Comparison of ENCODE assay signal across 1 cellular context in the genomic region with DNA sequence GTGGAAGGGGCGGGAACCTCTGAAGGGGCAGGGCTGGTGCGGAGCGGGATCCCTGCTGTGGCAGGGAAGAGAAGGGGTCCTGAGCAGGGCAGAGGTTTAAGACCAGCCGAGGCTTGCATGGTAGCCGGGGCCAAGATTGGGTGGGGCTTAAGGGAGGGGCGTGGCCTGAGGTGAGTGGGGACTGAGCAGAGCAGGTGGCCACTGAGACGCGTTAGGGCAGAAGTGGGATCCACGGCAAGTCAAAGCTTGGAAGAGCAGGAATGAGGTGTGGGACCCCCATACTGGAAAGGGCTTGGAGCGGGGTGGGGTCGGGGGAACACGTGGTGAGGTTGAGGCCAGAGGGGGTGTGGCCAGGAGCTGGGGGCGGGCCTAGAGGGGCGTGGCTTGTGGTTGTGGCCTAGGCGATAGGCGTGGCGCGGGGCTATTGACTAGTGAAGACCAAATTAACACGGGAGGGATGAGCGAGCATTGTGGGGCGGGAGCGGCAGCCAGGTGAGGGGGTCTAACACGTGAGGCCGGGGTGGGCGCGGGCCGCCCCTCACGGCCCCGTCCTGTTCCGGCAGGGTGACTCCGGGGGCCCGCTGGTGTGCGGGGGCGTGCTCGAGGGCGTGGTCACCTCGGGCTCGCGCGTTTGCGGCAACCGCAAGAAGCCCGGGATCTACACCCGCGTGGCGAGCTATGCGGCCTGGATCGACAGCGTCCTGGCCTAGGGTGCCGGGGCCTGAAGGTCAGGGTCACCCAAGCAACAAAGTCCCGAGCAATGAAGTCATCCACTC.
A peak's percentile ranks its signal among the peaks of the same experiment; 100 is the strongest.
TF ChIP-seq lines count a peak whose summit lies in the region.

No MANE protein-coding gene starts in this region.

TF ChIP-seq in WTC11, 78 proteins besides CTCF, POLR2A, EP300 and RAD21 (continued from another document):
- TF ChIP-seq USF1 (CRISPR knock-in tag; IDR thresholded peaks at IDR 0.05) (peak; percentile 73), FOXP1 (CRISPR knock-in tag; IDR thresholded peaks at IDR 0.05; ENCODE audit: borderline replicate concordance) (peak; percentile 53; the same call in 1 of the 2 replicates), NFE2L1 (CRISPR knock-in tag; IDR thresholded peaks at IDR 0.05) (no peak), ZNF532 (CRISPR knock-in tag; IDR thresholded peaks at IDR 0.05; ENCODE audit: borderline replicate concordance) (no peak), SMAD4 (CRISPR knock-in tag; IDR thresholded peaks at IDR 0.05) (no peak), FOXJ3 (CRISPR knock-in tag; IDR thresholded peaks at IDR 0.05; ENCODE audit: borderline replicate concordance) (0 out of 2 replicates have a peak, but pooled peaks have one; percentile 26), FOXK1 (CRISPR knock-in tag; IDR thresholded peaks at IDR 0.05) (no peak), E2F1 (CRISPR knock-in tag; IDR thresholded peaks at IDR 0.05) (no peak), ETV6 (CRISPR knock-in tag; IDR thresholded peaks at IDR 0.05) (0 out of 2 replicates have a peak, but pooled peaks have one; percentile 34), ZNF416 (CRISPR knock-in tag; IDR thresholded peaks at IDR 0.05) (no peak), SP1 (CRISPR knock-in tag; conservative IDR thresholded peaks at IDR 0.05) (peak; percentile 77), USF2 (CRISPR knock-in tag; IDR thresholded peaks at IDR 0.05) (peak; percentile 80), MYBL2 (CRISPR knock-in tag; IDR thresholded peaks at IDR 0.05) (no peak), GABPB1 (CRISPR knock-in tag; IDR thresholded peaks at IDR 0.05) (no peak)
- TF ChIP-seq, protein P1, sequence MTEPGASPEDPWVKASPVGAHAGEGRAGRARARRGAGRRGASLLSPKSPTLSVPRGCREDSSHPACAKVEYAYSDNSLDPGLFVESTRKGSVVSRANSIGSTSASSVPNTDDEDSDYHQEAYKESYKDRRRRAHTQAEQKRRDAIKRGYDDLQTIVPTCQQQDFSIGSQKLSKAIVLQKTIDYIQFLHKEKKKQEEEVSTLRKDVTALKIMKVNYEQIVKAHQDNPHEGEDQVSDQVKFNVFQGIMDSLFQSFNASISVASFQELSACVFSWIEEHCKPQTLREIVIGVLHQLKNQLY (CRISPR knock-in tag; IDR thresholded peaks at IDR 0.05) = no peak
- TF ChIP-seq, protein P2, sequence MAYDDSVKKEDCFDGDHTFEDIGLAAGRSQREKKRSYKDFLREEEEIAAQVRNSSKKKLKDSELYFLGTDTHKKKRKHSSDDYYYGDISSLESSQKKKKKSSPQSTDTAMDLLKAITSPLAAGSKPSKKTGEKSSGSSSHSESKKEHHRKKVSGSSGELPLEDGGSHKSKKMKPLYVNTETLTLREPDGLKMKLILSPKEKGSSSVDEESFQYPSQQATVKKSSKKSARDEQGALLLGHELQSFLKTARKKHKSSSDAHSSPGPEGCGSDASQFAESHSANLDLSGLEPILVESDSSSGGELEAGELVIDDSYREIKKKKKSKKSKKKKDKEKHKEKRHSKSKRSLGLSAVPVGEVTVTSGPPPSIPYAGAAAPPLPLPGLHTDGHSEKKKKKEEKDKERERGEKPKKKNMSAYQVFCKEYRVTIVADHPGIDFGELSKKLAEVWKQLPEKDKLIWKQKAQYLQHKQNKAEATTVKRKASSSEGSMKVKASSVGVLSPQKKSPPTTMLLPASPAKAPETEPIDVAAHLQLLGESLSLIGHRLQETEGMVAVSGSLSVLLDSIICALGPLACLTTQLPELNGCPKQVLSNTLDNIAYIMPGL (CRISPR knock-in tag; IDR thresholded peaks at IDR 0.05) = 0 out of 2 replicates have a peak, but pooled peaks have one; percentile 37
- TF ChIP-seq, protein P3, sequence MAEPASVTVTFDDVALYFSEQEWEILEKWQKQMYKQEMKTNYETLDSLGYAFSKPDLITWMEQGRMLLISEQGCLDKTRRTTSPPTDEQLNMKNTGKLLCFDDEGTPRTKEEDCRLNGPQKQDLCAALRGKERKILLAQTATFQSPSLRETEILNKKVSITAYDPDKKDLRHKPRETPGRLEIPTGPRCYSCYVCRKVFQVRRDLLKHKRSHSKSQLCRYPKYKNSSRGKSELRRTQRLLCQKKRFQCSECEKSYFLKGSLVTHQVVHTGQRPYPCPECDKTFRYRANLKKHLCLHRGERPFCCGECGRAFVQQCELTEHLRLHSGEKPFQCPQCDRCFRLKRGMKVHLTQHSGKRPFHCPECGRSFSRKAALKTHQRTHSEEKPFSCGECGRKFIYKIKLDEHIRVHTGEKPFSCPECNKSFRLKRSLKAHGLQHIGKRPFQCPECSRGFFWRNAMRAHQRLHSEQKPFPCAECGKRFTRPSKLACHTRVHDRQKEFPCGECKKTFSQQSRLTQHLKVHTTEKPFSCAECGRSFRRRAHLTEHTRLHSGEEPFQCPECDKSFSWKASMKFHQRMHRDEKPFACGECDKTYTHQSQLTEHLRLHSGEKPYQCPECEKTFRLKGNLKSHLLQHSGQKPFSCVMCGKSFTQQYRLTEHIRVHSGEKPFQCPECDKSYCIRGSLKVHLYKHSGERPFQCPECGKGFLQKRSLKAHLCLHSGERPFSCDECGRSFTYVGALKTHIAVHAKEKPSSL (CRISPR knock-in tag; conservative IDR thresholded peaks at IDR 0.05) = no peak
